9 cellular contexts compared by ENCODE assay signal in the genomic region with DNA sequence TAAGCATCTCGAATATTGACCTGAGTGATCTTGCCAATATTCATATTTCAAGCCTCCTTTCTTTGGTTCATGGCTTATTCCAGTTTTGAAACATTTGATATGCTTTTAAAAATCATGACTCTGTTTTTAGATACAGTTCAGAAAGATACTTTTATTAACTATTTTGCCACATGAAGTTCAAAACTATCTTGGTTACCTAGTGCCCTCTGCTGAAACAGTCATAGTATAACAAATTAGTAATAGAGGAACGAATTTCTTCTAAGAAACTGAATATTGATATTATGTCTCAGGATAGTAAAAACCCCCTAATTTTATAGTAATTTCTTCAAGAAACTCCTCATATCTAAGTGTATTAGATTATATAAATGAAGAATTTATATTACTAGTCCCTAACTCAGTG. TPM values are rescaled to one million over a fixed set of nuclear protein-coding genes. Genes with fewer than 3 reads are reported as not detected.
DNase-seq lines count a peak whose midpoint lies in the region; ATAC-seq lines count a peak whose summit lies in the region.
"Had no signal": no experiment of that assay in that cellular context is flagged by ENCODE, and none has a peak within 500 bp of the region (broad histone marks: within the 10 kb centered on the region; RNA-seq: fewer than 3 reads in every experiment).

No MANE protein-coding gene starts in this region.

- DNase-seq in DMS 273 (lab: John Stamatoyannopoulos, UW; ENCODE audit: unreplicated experiment) (peak; percentile 42), DMS 273 treated with DMSO at 0.1 percent for 48 hours (lab: John Stamatoyannopoulos, UW) (no peak), NCI-H1105 (lab: John Stamatoyannopoulos, UW) (peak; percentile 3), dermis blood vessel endothelial cell (peak; percentile 47), pons (ENCODE audit: low spot score) (peak; percentile 53), 8988T (no peak), NCI-H345 treated with DMSO at 0.1 percent for 48 hours (lab: John Stamatoyannopoulos, UW; ENCODE audit: unreplicated experiment) (no peak)
- DNase-seq: activated CD8-positive, alpha-beta memory T cell treated with anti-CD3 and anti-CD28 coated beads, Interleukin-2, amount 50 U/mL, for 4 hours had no signal

- no peak for ATAC-seq in HG03025 (IDR thresholded peaks at IDR 0.05; ENCODE audit: low FRiP score, unreplicated experiment)

RNA-seq across cellular contexts. Expression of a gene that starts 52.6 kb away (rescaled TPM):
- total RNA-seq in dermis blood vessel endothelial cell, result 22.6 TPM in 2 replicates

Comparison
In these comparisons a context has a peak if more than half of its experiments do, and no peak if none do; other contexts are left out.
1. DNase-seq: peak in DMS 273 (single experiment), NCI-H1105 (single experiment), dermis blood vessel endothelial cell (single experiment) and pons (single experiment); none in DMS 273 treated with DMSO at 0.1 percent for 48 hours (single experiment), 8988T (single experiment) and NCI-H345 treated with DMSO at 0.1 percent for 48 hours (single experiment).